20 cellular contexts compared by ENCODE assay signal in genomic region chr9:82604947-82605656, GRCh38.
DNase-seq lines count a peak whose midpoint lies in the region; ATAC-seq, FAIRE-seq and TF ChIP-seq lines count a peak whose summit lies in the region.
"Had no signal": no experiment of that assay in that cellular context is flagged by ENCODE, and none has a peak within 500 bp of the region (broad histone marks: within the 10 kb centered on the region; RNA-seq: fewer than 3 reads in every experiment).

No MANE protein-coding gene starts in this region.

- in situ Hi-C loops in brain microvascular endothelial cell (cut with HindIII; ENCODE audit: low pct_ligation_motif_present, low sequenced_read_pairs) (no loop called here), HepG2 (cut with HindIII; ENCODE audit: extremely low pct_ligation_motif_present, low pct_unique_long_range_greater_than_20kb) (no loop called here)

- peaks cover 71% of the 10 kb centered on the region for H3K4me1 ChIP-seq in HepG2 (ENCODE audit: insufficient read depth, low read length)

- H3K27ac ChIP-seq in brain microvascular endothelial cell (no peak overlapping the region), HepG2 (ENCODE audit: extremely low read length, insufficient read depth, low read length) (peak overlapping the region; percentile 80)
- H3K27ac ChIP-seq: GM23248, RWPE1 had no signal

- FAIRE-seq in HepG2 (lab: Jason Lieb, UNC), result peak; percentile 30
- FAIRE-seq: kidney had no signal

- H3K4me3 Mint-ChIP-seq in activated T-helper 2 cell treated with anti-CD3 and anti-CD28 coated beads, Interferon-gamma antibody, Interleukin-2, Interleukin-4, amounts not matched to agents 10 μg/mL and 5 μg/mL and 100 μg/mL, durations not matched to agents 14 hours and 24 hours and 36 hours (ENCODE audit: low read depth), result no peak overlapping the region
- H3K4me3 Mint-ChIP-seq: nephron progenitor cell; stimulated activated naive CD8-positive, alpha-beta T cell treated with anti-CD3 and anti-CD28 coated beads, Interleukin-15, Interleukin-2, amounts not matched to agents 100 ng/mL and 50 ng/mL, for 24 hours; T-helper 2 cell treated with Interferon-gamma antibody and Interleukin-4, amounts not matched to agents 5 μg/mL and 100 μg/mL, for 36 hours had no signal

- TF ChIP-seq EP300 in HepG2 (IDR thresholded peaks at IDR 0.05; ENCODE audit: low read depth in 2 of 2, low read length in 2 of 2), result peak in 1 of 2 experiments; percentile 70; a peak in 1 of 4 replicates
- no peak; the same call in 1 of the 2 replicates for TF ChIP-seq EP300 in HepG2 (CRISPR knock-in tag; IDR thresholded peaks at IDR 0.05; ENCODE audit: borderline replicate concordance)

- H3K36me3 ChIP-seq in brain microvascular endothelial cell (replicated peaks) (no peaks in the 10 kb centered on the region), HepG2 (replicated peaks in 1 of 2; ENCODE audit: control insufficient read depth in 1 of 2, insufficient read depth in 2 of 2, low read length in 2 of 2) (no peaks in the 10 kb centered on the region)

- H3K27me3 ChIP-seq in brain microvascular endothelial cell (replicated peaks) (no peaks in the 10 kb centered on the region), HepG2 (ENCODE audit: control insufficient read depth in 1 of 2, insufficient read depth in 2 of 2, low read length in 2 of 2) (no peaks in the 10 kb centered on the region)

- peaks cover 2% of the 10 kb centered on the region for H3K79me2 ChIP-seq in HepG2 (ENCODE audit: insufficient read depth, low read length)

- no peaks in the 10 kb centered on the region for H3K27me3 Mint-ChIP-seq in activated T-helper 2 cell treated with anti-CD3 and anti-CD28 coated beads, Interferon-gamma antibody, Interleukin-2, Interleukin-4, amounts not matched to agents 10 μg/mL and 5 μg/mL and 100 μg/mL, durations not matched to agents 14 hours and 24 hours and 36 hours (ENCODE audit: low read depth)
- H3K27me3 Mint-ChIP-seq: stimulated activated naive CD8-positive, alpha-beta T cell treated with anti-CD3 and anti-CD28 coated beads, Interleukin-15, Interleukin-2, amounts not matched to agents 100 ng/mL and 50 ng/mL, for 24 hours had no signal

- BruUV-seq in HepG2 (replicated peaks; lab: Mats Ljungman, UMichigan), result no TSS peak

- DNase-seq in NCI-H510A treated with DMSO at 0.1 percent for 48 hours (lab: John Stamatoyannopoulos, UW) (peak; percentile 32), NCI-H510A (lab: John Stamatoyannopoulos, UW) (no peak), brain microvascular endothelial cell (peak; percentile 74), HepG2 (ENCODE audit: low spot score) (peak; percentile 76), stromal cell of bone marrow (ENCODE audit: low read depth) (peak; percentile 14), COR-L47 (lab: John Stamatoyannopoulos, UW) (no peak)
- no peak for DNase-seq in activated T-helper 2 cell treated with anti-CD3 and anti-CD28 coated beads, Interferon-gamma antibody, Interleukin-2, Interleukin-4, amounts not matched to agents 10 μg/mL and 5 μg/mL and 100 μg/mL, durations not matched to agents 14 hours and 24 hours and 36 hours (ENCODE audit: low spot score)
- DNase-seq: activated CD4-positive, alpha-beta T cell treated with anti-CD3 and anti-CD28 coated beads for 4 hours; activated T-cell treated with anti-CD3 and anti-CD28 coated beads, Interleukin-2, amount 50 U/mL, for 1 hour; anterior cingulate cortex; effector CD8-positive, alpha-beta T cell; GM23248; kidney; NCI-H1417 treated with DMSO at 0.1 percent for 48 hours; NCI-H524 treated with DMSO at 0.1 percent for 48 hours; nephron progenitor cell had no signal

- H3K9me3 ChIP-seq in HepG2 (ENCODE audit: low read length), result no peaks in the 10 kb centered on the region

- CTCF ChIA-PET in HepG2 (lab: Yijun Ruan, JAX; ENCODE audit: low intra/inter-chr PET ratio, low total read pairs), result no interaction called here

- intact Hi-C loops in HepG2 (cut with micrococcal nuclease; ENCODE audit: unreplicated experiment), result loop anchor here (1.0 to 10.0 kb wide), 7 partner anchors 18 to 1083 kb away; no protein-coding TSS in a partner anchor
- intact Hi-C loops in activated T-helper 2 cell treated with anti-CD3 and anti-CD28 coated beads, Interferon-gamma antibody, Interleukin-2, Interleukin-4, amounts not matched to agents 10 μg/mL and 5 μg/mL and 100 μg/mL, durations not matched to agents 14 hours and 24 hours and 36 hours (cut with micrococcal nuclease), result no loop called here

- no peak overlapping the region for H3K4me3 ChIP-seq in brain microvascular endothelial cell (ENCODE audit: low read depth, low read length)
- peak overlapping the region in 1 of 3 experiments; percentile 29; a peak in 1 of 6 replicates for H3K4me3 ChIP-seq in HepG2 (replicated peaks in 1 of 3; ENCODE audit: insufficient read depth in 1 of 3, low read depth in 2 of 3, low read length in 3 of 3)
- H3K4me3 ChIP-seq: GM23248 had no signal

- ATAC-seq in HepG2 (peak; percentile 75), HG03097 (IDR thresholded peaks at IDR 0.05; ENCODE audit: low FRiP score, unreplicated experiment) (no peak)

- TF ChIP-seq CTCF in brain microvascular endothelial cell (IDR thresholded peaks at IDR 0.05; ENCODE audit: low read depth, low read length, missing control alignments) (no peak), HepG2 (CRISPR knock-in tag; IDR thresholded peaks at IDR 0.05) (no peak)

- no peak overlapping the region for H3K27ac Mint-ChIP-seq in activated T-helper 2 cell treated with anti-CD3 and anti-CD28 coated beads, Interferon-gamma antibody, Interleukin-2, Interleukin-4, amounts not matched to agents 10 μg/mL and 5 μg/mL and 100 μg/mL, durations not matched to agents 14 hours and 24 hours and 36 hours
- H3K27ac Mint-ChIP-seq: nephron progenitor cell; stimulated activated naive CD8-positive, alpha-beta T cell treated with anti-CD3 and anti-CD28 coated beads, Interleukin-15, Interleukin-2, amounts not matched to agents 100 ng/mL and 50 ng/mL, for 24 hours; T-helper 2 cell treated with Interferon-gamma antibody and Interleukin-4, amounts not matched to agents 5 μg/mL and 100 μg/mL, for 36 hours had no signal

- POLR2A ChIA-PET in HepG2 (lab: Yijun Ruan, JAX), result interaction anchor here (1.5 kb wide), 1 partner anchor 45 kb away, joined by 4 read pairs; no protein-coding TSS in a partner anchor

- 2% methylated on average over 3 of the region's 3 CpGs for WGBS in HepG2 (ENCODE audit: low lambda C conversion rate)

- H3K36me3 Mint-ChIP-seq in activated T-helper 2 cell treated with anti-CD3 and anti-CD28 coated beads, Interferon-gamma antibody, Interleukin-2, Interleukin-4, amounts not matched to agents 10 μg/mL and 5 μg/mL and 100 μg/mL, durations not matched to agents 14 hours and 24 hours and 36 hours (ENCODE audit: low read depth), result no peaks in the 10 kb centered on the region

- no peaks in the 10 kb centered on the region for H4K20me1 ChIP-seq in HepG2 (ENCODE audit: insufficient read depth, low read length)

- peak overlapping the region; percentile 56 for H3K4me2 ChIP-seq in HepG2 (ENCODE audit: low read depth, low read length)

- no peaks in the 10 kb centered on the region for H3K4me1 Mint-ChIP-seq in activated T-helper 2 cell treated with anti-CD3 and anti-CD28 coated beads, Interferon-gamma antibody, Interleukin-2, Interleukin-4, amounts not matched to agents 10 μg/mL and 5 μg/mL and 100 μg/mL, durations not matched to agents 14 hours and 24 hours and 36 hours (ENCODE audit: low read depth)

- TF ChIP-seq POLR2A in HepG2 (IDR thresholded peaks at IDR 0.05; ENCODE audit: insufficient read depth in 1 of 2, low read depth in 2 of 2, low read length in 2 of 2), result no peak

- H3K9ac ChIP-seq in HepG2 (ENCODE audit: insufficient read depth, low read depth, low read length), result peak overlapping the region; percentile 42
- H3K9ac ChIP-seq: GM23248 had no signal

- no peaks in the 10 kb centered on the region for H3K9me3 Mint-ChIP-seq in activated T-helper 2 cell treated with anti-CD3 and anti-CD28 coated beads, Interferon-gamma antibody, Interleukin-2, Interleukin-4, amounts not matched to agents 10 μg/mL and 5 μg/mL and 100 μg/mL, durations not matched to agents 14 hours and 24 hours and 36 hours
- H3K9me3 Mint-ChIP-seq: nephron progenitor cell; stimulated activated naive CD8-positive, alpha-beta T cell treated with anti-CD3 and anti-CD28 coated beads, Interleukin-15, Interleukin-2, amounts not matched to agents 100 ng/mL and 50 ng/mL, for 24 hours; T-helper 2 cell treated with Interferon-gamma antibody and Interleukin-4, amounts not matched to agents 5 μg/mL and 100 μg/mL, for 36 hours had no signal

- no peak overlapping the region for H2AFZ ChIP-seq in HepG2 (ENCODE audit: low read length)
- H2AFZ ChIP-seq: GM23248 had no signal

- no peak for TF ChIP-seq RAD21 in HepG2 (CRISPR knock-in tag; IDR thresholded peaks at IDR 0.05)

TF ChIP-seq in HepG2, 621 proteins besides CTCF, POLR2A, EP300 and RAD21 (continues in another document):
- TF ChIP-seq TFE3 (CRISPR knock-in tag; IDR thresholded peaks at IDR 0.05) (no peak; the same call in 1 of the 2 replicates), HNF4A (CRISPR knock-in tag; IDR thresholded peaks at IDR 0.05) (peak; percentile 87), RNF219 (CRISPR knock-in tag; IDR thresholded peaks at IDR 0.05) (no peak)

Comparison
In these comparisons a context has a peak if more than half of its experiments do, and no peak if none do; other contexts are left out.
1. DNase-seq: peak in NCI-H510A treated with DMSO at 0.1 percent for 48 hours (single experiment), brain microvascular endothelial cell (single experiment), HepG2 (single experiment) and stromal cell of bone marrow (single experiment); none in NCI-H510A (single experiment), activated T-helper 2 cell treated with anti-CD3 and anti-CD28 coated beads, Interferon-gamma antibody, Interleukin-2, Interleukin-4, amounts not matched to agents 10 μg/mL and 5 μg/mL and 100 μg/mL, durations not matched to agents 14 hours and 24 hours and 36 hours (single experiment) and COR-L47 (single experiment).